ENCODE assay signal across 9 cellular contexts in the genomic region with DNA sequence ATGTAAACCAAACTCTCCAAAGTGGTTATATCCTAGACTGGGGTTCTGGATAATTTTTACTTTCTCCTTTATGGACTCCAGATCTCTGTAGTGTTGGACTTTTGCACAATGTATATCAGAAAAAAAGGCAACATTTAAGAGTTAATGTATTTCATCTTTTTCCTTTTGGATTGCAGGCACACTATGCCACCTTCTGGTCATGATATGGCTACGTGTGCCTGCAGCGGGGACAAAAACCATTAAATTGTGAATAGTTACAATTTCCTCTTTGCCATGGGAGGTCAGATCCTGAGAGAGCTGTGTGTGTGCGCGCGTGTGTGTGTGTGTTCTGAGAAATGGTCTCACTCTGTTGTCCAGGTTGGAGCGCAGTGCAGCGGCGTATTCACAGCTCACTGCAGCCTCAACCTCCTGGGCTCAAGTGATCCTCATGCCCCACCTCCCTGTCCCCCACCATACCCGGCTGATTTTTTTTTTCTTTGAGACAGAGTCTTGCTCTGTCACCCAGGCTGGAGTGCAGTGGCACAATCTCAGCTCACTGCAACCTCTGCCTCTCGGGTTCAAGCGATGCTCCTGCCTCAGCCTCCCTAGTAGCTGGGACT. TPM values are rescaled to one million over a fixed set of nuclear protein-coding genes. Genes with fewer than 3 reads are reported as not detected.
DNase-seq lines count a peak whose midpoint lies in the region; ATAC-seq, FAIRE-seq and TF ChIP-seq lines count a peak whose summit lies in the region.
"Had no signal": no experiment of that assay in that cellular context is flagged by ENCODE, and none has a peak within 500 bp of the region (broad histone marks: within the 10 kb centered on the region; RNA-seq: fewer than 3 reads in every experiment).

No MANE protein-coding gene starts in this region.

- CTCF ChIA-PET in endothelial cell of umbilical vein (lab: Charles Lee): interaction anchor here (0.9 to 1.0 kb wide), 2 partner anchors 20 to 396 kb away, joined by 3 to 5 read pairs; no protein-coding TSS in a partner anchor

- peak overlapping the region; percentile 61 for H2AFZ ChIP-seq in endothelial cell of umbilical vein (ENCODE audit: low read depth, low read length)
- no peak overlapping the region for H2AFZ ChIP-seq in smooth muscle cell (ENCODE audit: low read depth)

- H3K27me3 Mint-ChIP-seq in stimulated activated naive B cell treated with anti-CD40 and anti-IgM and Interleukin-4, amounts not matched to agents 10 μg/mL and 1 μg/mL and 100 μg/mL, for 72 hours: peaks cover 8 to 15% of the 10 kb centered on the region in 2 donors

- H3K4me2 ChIP-seq in endothelial cell of umbilical vein (ENCODE audit: insufficient read depth, low read length) (no peak overlapping the region), smooth muscle cell (no peak overlapping the region)

- H3K9me3 Mint-ChIP-seq in stimulated activated naive B cell treated with anti-CD40 and anti-IgM and Interleukin-4, amounts not matched to agents 10 μg/mL and 1 μg/mL and 100 μg/mL, for 72 hours: no peaks in the 10 kb centered on the region

- no peak for TF ChIP-seq POLR2A in endothelial cell of umbilical vein (IDR thresholded peaks at IDR 0.05; ENCODE audit: low read depth, low read length)

- peaks cover 2% of the 10 kb centered on the region for H3K4me1 ChIP-seq in endothelial cell of umbilical vein (ENCODE audit: control insufficient read depth, extremely low read depth, insufficient read depth, low read length)
- H3K4me1 ChIP-seq in smooth muscle cell (ENCODE audit: low read depth): no peaks in the 10 kb centered on the region

- H3K27me3 ChIP-seq in endothelial cell of umbilical vein (ENCODE audit: control insufficient read depth in 2 of 2, insufficient read depth in 2 of 2, low read length in 2 of 2): no peaks in the 10 kb centered on the region
- H3K27me3 ChIP-seq in smooth muscle cell (ENCODE audit: low read depth): no peaks in the 10 kb centered on the region

- H3K4me1 Mint-ChIP-seq in stimulated activated naive B cell treated with anti-CD40 and anti-IgM and Interleukin-4, amounts not matched to agents 10 μg/mL and 1 μg/mL and 100 μg/mL, for 72 hours: peaks cover 3 to 15% of the 10 kb centered on the region in 2 donors

- H3K9ac ChIP-seq in endothelial cell of umbilical vein (replicated peaks; ENCODE audit: extremely low read depth, insufficient read depth, low read length) (no peak overlapping the region), smooth muscle cell (ENCODE audit: low read depth) (no peak overlapping the region)

- BruUV-seq in endothelial cell of umbilical vein (replicated peaks; lab: Mats Ljungman, UMichigan): no TSS peak

- H3K4me3 ChIP-seq in endothelial cell of umbilical vein (replicated peaks in 1 of 3; ENCODE audit: insufficient read depth in 1 of 3, low read depth in 1 of 3, low read length in 3 of 3): no peak overlapping the region
- H3K4me3 ChIP-seq in smooth muscle cell: no peak overlapping the region

- no peak overlapping the region for H3K27ac Mint-ChIP-seq in stimulated activated naive B cell treated with anti-CD40 and anti-IgM and Interleukin-4, amounts not matched to agents 10 μg/mL and 1 μg/mL and 100 μg/mL, for 72 hours

- no peak overlapping the region for H3K27ac ChIP-seq in endothelial cell of umbilical vein (ENCODE audit: insufficient read depth, low read depth, low read length)
- no peak overlapping the region for H3K27ac ChIP-seq in smooth muscle cell (ENCODE audit: low read depth)
- H3K27ac ChIP-seq: epithelial cell of prostate had no signal

- H3K79me2 ChIP-seq in endothelial cell of umbilical vein (ENCODE audit: control insufficient read depth, insufficient read depth, low read length) (no peaks in the 10 kb centered on the region), smooth muscle cell (ENCODE audit: low read depth) (no peaks in the 10 kb centered on the region)

- no peaks in the 10 kb centered on the region for H3K36me3 Mint-ChIP-seq in stimulated activated naive B cell treated with anti-CD40 and anti-IgM and Interleukin-4, amounts not matched to agents 10 μg/mL and 1 μg/mL and 100 μg/mL, for 72 hours

- no peaks in the 10 kb centered on the region for H3F3A ChIP-seq in smooth muscle cell (ENCODE audit: low read depth)

- 78% methylated on average over 11 of the region's 11 CpGs for WGBS in smooth muscle cell (ENCODE audit: low lambda C conversion rate)

- no peaks in the 10 kb centered on the region for H3K36me3 ChIP-seq in endothelial cell of umbilical vein (ENCODE audit: control insufficient read depth in 2 of 2, extremely low read depth in 1 of 2, insufficient read depth in 2 of 2, low read length in 2 of 2)
- no peaks in the 10 kb centered on the region for H3K36me3 ChIP-seq in smooth muscle cell (ENCODE audit: low read depth)

- H4K20me1 ChIP-seq in endothelial cell of umbilical vein (replicated peaks; ENCODE audit: control insufficient read depth, extremely low read depth, insufficient read depth, low read length) (no peaks in the 10 kb centered on the region), smooth muscle cell (ENCODE audit: low read depth) (no peaks in the 10 kb centered on the region)

- ATAC-seq in stimulated activated naive B cell treated with anti-CD40 and anti-IgM and Interleukin-4, amounts not matched to agents 10 μg/mL and 1 μg/mL and 100 μg/mL, for 72 hours (replicated peaks): no peak

- DNase-seq in ACHN: peak; percentile 59
- peak; percentile 44 for DNase-seq in GM03348 (ENCODE audit: low spot score)
- DNase-seq in OCI-M1 (lab: John Stamatoyannopoulos, UW): peak; percentile 81
- peak; percentile 47 for DNase-seq in endothelial cell of umbilical vein (ENCODE audit: low read depth, low spot score)
- no peak for DNase-seq in smooth muscle cell (lab: John Stamatoyannopoulos, UW; ENCODE audit: unreplicated experiment)
- no peak for DNase-seq in effector CD8-positive, alpha-beta T cell (lab: John Stamatoyannopoulos, UW)
- DNase-seq in T1000 (lab: John Stamatoyannopoulos, UW): no peak
- DNase-seq in stimulated activated naive B cell treated with anti-CD40 and anti-IgM and Interleukin-4, amounts not matched to agents 10 μg/mL and 1 μg/mL and 100 μg/mL, for 72 hours: no peak

- FAIRE-seq in endothelial cell of umbilical vein (lab: Jason Lieb, UNC): no peak

- H3K9me3 ChIP-seq in endothelial cell of umbilical vein (replicated peaks; ENCODE audit: control insufficient read depth, insufficient read depth, low read length): no peaks in the 10 kb centered on the region
- no peaks in the 10 kb centered on the region for H3K9me3 ChIP-seq in smooth muscle cell (replicated peaks; ENCODE audit: low read depth)

- dilution Hi-C loops in endothelial cell of umbilical vein (cut with MboI; ENCODE audit: extremely low pct_ligation_motif_present, low sequenced_read_pairs): no loop called here

- no peak overlapping the region for H3K4me3 Mint-ChIP-seq in stimulated activated naive B cell treated with anti-CD40 and anti-IgM and Interleukin-4, amounts not matched to agents 10 μg/mL and 1 μg/mL and 100 μg/mL, for 72 hours

- in situ Hi-C loops in ACHN (cut with HindIII; ENCODE audit: low pct_ligation_motif_present, low pct_unique_long_range_greater_than_20kb, low sequenced_read_pairs): no loop called here

- H3K9me1 ChIP-seq in endothelial cell of umbilical vein (replicated peaks; ENCODE audit: control insufficient read depth, extremely low read depth, insufficient read depth, low read length): no peaks in the 10 kb centered on the region

- intact Hi-C loops in endothelial cell of umbilical vein (cut with micrococcal nuclease): loop anchor here (2.0 kb wide), 1 partner anchor 273 kb away; no protein-coding TSS in a partner anchor

- peak; percentile 19 to 42 for TF ChIP-seq CTCF in endothelial cell of umbilical vein (IDR thresholded peaks at IDR 0.05; ENCODE audit: extremely low read depth in 1 of 2, insufficient read depth in 1 of 2, low read depth in 1 of 2, low read length in 2 of 2)
- peak; percentile 40 for TF ChIP-seq CTCF in smooth muscle cell (IDR thresholded peaks at IDR 0.05; ENCODE audit: borderline replicate concordance, insufficient read depth, poor library complexity, severe bottlenecking)

- POLR2A ChIA-PET in endothelial cell of umbilical vein (lab: Charles Lee): no interaction called here

RNA-seq across cellular contexts. Expression of a gene that starts 4.3 kb away (rescaled TPM):
- total RNA-seq in endothelial cell of umbilical vein: 12.0 and 17.6 TPM in 2 replicates
- 3.4 and 3.6 TPM in 2 replicates for polyA plus RNA-seq in endothelial cell of umbilical vein
- 2.4 and 2.8 TPM in 2 replicates for polyA plus RNA-seq in endothelial cell of umbilical vein (2011; cell fraction: cytosol; rRNA removed)
- 7.1 and 7.6 TPM in 2 replicates for polyA plus RNA-seq in endothelial cell of umbilical vein (2011; cell fraction: nucleus; rRNA removed)
- polyA plus RNA-seq in endothelial cell of umbilical vein (2012): 12.1 and 14.0 TPM in 2 replicates
- 1.9 and 2.9 TPM in 2 replicates for polyA minus RNA-seq in endothelial cell of umbilical vein
- polyA minus RNA-seq in endothelial cell of umbilical vein (2011; cell fraction: cytosol; rRNA and poly(A)+ RNA removed): 5.7 TPM
- polyA minus RNA-seq in endothelial cell of umbilical vein (2011; cell fraction: nucleus; rRNA and poly(A)+ RNA removed): 5.3 and 8.4 TPM in 2 replicates
- total RNA-seq in smooth muscle cell: 4.9 and 5.7 TPM in 2 replicates
- 9.4 and 11.9 TPM in 2 replicates for polyA plus RNA-seq in smooth muscle cell

RNA-seq across cellular contexts. Expression of a gene that starts 10.6 kb away (rescaled TPM):
- total RNA-seq in endothelial cell of umbilical vein: 1.8 and 4.9 TPM in 2 replicates
- 1.2 and 1.8 TPM in 2 replicates for polyA plus RNA-seq in endothelial cell of umbilical vein
- polyA plus RNA-seq in endothelial cell of umbilical vein (2011; cell fraction: cytosol; rRNA removed): 0.45 and 0.56 TPM in 2 replicates
- polyA plus RNA-seq in endothelial cell of umbilical vein (2011; cell fraction: nucleus; rRNA removed): 0.34 and 0.38 TPM in 2 replicates
- 1.7 and 10.3 TPM in 2 replicates for polyA plus RNA-seq in endothelial cell of umbilical vein (2012)
- 0.25 and 0.29 TPM in 2 replicates for polyA minus RNA-seq in endothelial cell of umbilical vein
- polyA minus RNA-seq in endothelial cell of umbilical vein (2011; cell fraction: cytosol; rRNA and poly(A)+ RNA removed): 7.6 TPM
- polyA minus RNA-seq in endothelial cell of umbilical vein (2011; cell fraction: nucleus; rRNA and poly(A)+ RNA removed): 0.19 and 0.82 TPM in 2 replicates
- total RNA-seq in smooth muscle cell: 0.40 and 0.67 TPM in 2 replicates
- polyA plus RNA-seq in smooth muscle cell: 9.9 and 22.2 TPM in 2 replicates

RNA-seq across cellular contexts. Expression of a gene that starts 42.8 kb away (rescaled TPM):
- total RNA-seq in endothelial cell of umbilical vein (not detected in 2 replicates), smooth muscle cell (not detected in 2 replicates)
- polyA plus RNA-seq in endothelial cell of umbilical vein (not detected in 2 replicates), smooth muscle cell (not detected in 2 replicates)
- polyA plus RNA-seq in endothelial cell of umbilical vein (2011; cell fraction: cytosol; rRNA removed): not detected in 2 replicates
- not detected in 2 replicates for polyA plus RNA-seq in endothelial cell of umbilical vein (2011; cell fraction: nucleus; rRNA removed)
- polyA plus RNA-seq in endothelial cell of umbilical vein (2012): not detected in 2 replicates
- polyA minus RNA-seq in endothelial cell of umbilical vein: not detected in 2 replicates
- polyA minus RNA-seq in endothelial cell of umbilical vein (2011; cell fraction: cytosol; rRNA and poly(A)+ RNA removed): not detected
- not detected in 2 replicates for polyA minus RNA-seq in endothelial cell of umbilical vein (2011; cell fraction: nucleus; rRNA and poly(A)+ RNA removed)

RNA-seq across cellular contexts. Expression of a gene that starts 47.5 kb away (rescaled TPM):
- total RNA-seq in endothelial cell of umbilical vein (not detected in 2 replicates), smooth muscle cell (not detected in 2 replicates)
- polyA plus RNA-seq in endothelial cell of umbilical vein (0.06 TPM in 1 of 2 replicates, not detected in the other), smooth muscle cell (not detected in 2 replicates)
- 0.10 TPM in 1 of 2 replicates, not detected in the other for polyA plus RNA-seq in endothelial cell of umbilical vein (2011; cell fraction: cytosol; rRNA removed)
- not detected in 2 replicates for polyA plus RNA-seq in endothelial cell of umbilical vein (2011; cell fraction: nucleus; rRNA removed)
- 0.27 TPM in 1 of 2 replicates, not detected in the other for polyA plus RNA-seq in endothelial cell of umbilical vein (2012)
- not detected in 2 replicates for polyA minus RNA-seq in endothelial cell of umbilical vein
- polyA minus RNA-seq in endothelial cell of umbilical vein (2011; cell fraction: cytosol; rRNA and poly(A)+ RNA removed): 0.92 TPM
- not detected in 2 replicates for polyA minus RNA-seq in endothelial cell of umbilical vein (2011; cell fraction: nucleus; rRNA and poly(A)+ RNA removed)

RNA-seq across cellular contexts. Expression of a gene that starts 55.0 kb away (rescaled TPM):
- total RNA-seq in endothelial cell of umbilical vein (not detected in 2 replicates), smooth muscle cell (not detected in 2 replicates)
- polyA plus RNA-seq in endothelial cell of umbilical vein (not detected in 2 replicates), smooth muscle cell (not detected in 2 replicates)
- polyA plus RNA-seq in endothelial cell of umbilical vein (2011; cell fraction: cytosol; rRNA removed): 0.03 TPM in 1 of 2 replicates, not detected in the other
- polyA plus RNA-seq in endothelial cell of umbilical vein (2011; cell fraction: nucleus; rRNA removed): 0.04 TPM in 1 of 2 replicates, not detected in the other
- 0.04 and 0.07 TPM in 2 replicates for polyA plus RNA-seq in endothelial cell of umbilical vein (2012)
- 0.25 TPM in 1 of 2 replicates, not detected in the other for polyA minus RNA-seq in endothelial cell of umbilical vein
- polyA minus RNA-seq in endothelial cell of umbilical vein (2011; cell fraction: cytosol; rRNA and poly(A)+ RNA removed): not detected
- polyA minus RNA-seq in endothelial cell of umbilical vein (2011; cell fraction: nucleus; rRNA and poly(A)+ RNA removed): not detected in 2 replicates

Comparison
In these comparisons a context has a peak if more than half of its experiments do, and no peak if none do; other contexts are left out.
1. DNase-seq: peak in ACHN (single experiment), GM03348 (single experiment), OCI-M1 (single experiment) and endothelial cell of umbilical vein (single experiment); none in smooth muscle cell (single experiment), effector CD8-positive, alpha-beta T cell (single experiment), T1000 (single experiment) and stimulated activated naive B cell treated with anti-CD40 and anti-IgM and Interleukin-4, amounts not matched to agents 10 μg/mL and 1 μg/mL and 100 μg/mL, for 72 hours (single experiment).